ENCODE assay signal across 10 cellular contexts in genomic region chr6:154932562-154933027, GRCh38.
A peak's percentile ranks its signal among the peaks of the same experiment; 100 is the strongest.
DNase-seq lines count a peak whose midpoint lies in the region; ATAC-seq and TF ChIP-seq lines count a peak whose summit lies in the region.
"Had no signal": no experiment of that assay in that cellular context is flagged by ENCODE, and none has a peak within 500 bp of the region (broad histone marks: within the 10 kb centered on the region; RNA-seq: fewer than 3 reads in every experiment).

No MANE protein-coding gene starts in this region.

- H3K9me3 Mint-ChIP-seq in nephron: no peaks in the 10 kb centered on the region

- TF ChIP-seq CTCF in nephron (IDR thresholded peaks at IDR 0.05; ENCODE audit: unreplicated experiment in 3 of 3) (no peak), testis (IDR thresholded peaks at IDR 0.05) (no peak)

- H3K27ac Mint-ChIP-seq in nephron: peak overlapping the region in 2 of 3 experiments; percentile 11 to 29

- peaks cover 3% of the 10 kb centered on the region for H3K27me3 Mint-ChIP-seq in nephron (ENCODE audit: low read depth)

- intact Hi-C loops in testis (cut with DNase I; ENCODE audit: low total_unique reads): no loop called here

- H3K4me1 Mint-ChIP-seq in nephron: peaks cover 37% of the 10 kb centered on the region

- WGBS in testis, 2 donors: 64 to 79% methylated on average over 4 of the region's 4 CpGs

- H3K27ac ChIP-seq in testis: no peak overlapping the region
- H3K27ac ChIP-seq: neutrophil had no signal

- DNase-seq in DMS53 (lab: John Stamatoyannopoulos, UW) (peak; percentile 61), NCI-H526 (lab: John Stamatoyannopoulos, UW) (peak; percentile 48 to 51), dermis microvascular lymphatic vessel endothelial cell (ENCODE audit: low read depth in 2 of 2) (peak; percentile 45 to 78), testis (no peak), COLO668 (lab: John Stamatoyannopoulos, UW; ENCODE audit: unreplicated experiment) (no peak), SKM-1 treated with dmso at 0.1 percent for 144 hours (lab: John Stamatoyannopoulos, UW; ENCODE audit: unreplicated experiment) (no peak)
- DNase-seq: activated effector memory CD4-positive, alpha-beta T cell treated with Interleukin-2 at 50 U/mL for 16 hours had no signal

- H3K9me3 ChIP-seq in testis: no peaks in the 10 kb centered on the region
- H3K9me3 ChIP-seq: neutrophil had no signal

- H3K4me3 ChIP-seq in testis: no peak overlapping the region

- no peak for ATAC-seq in GM21360 (IDR thresholded peaks at IDR 0.05; ENCODE audit: unreplicated experiment)

- no peaks in the 10 kb centered on the region for H3K36me3 Mint-ChIP-seq in nephron (ENCODE audit: low read depth)

- H3K4me3 Mint-ChIP-seq in nephron: no peak overlapping the region

- H3K36me3 ChIP-seq in testis (ENCODE audit: low read depth, missing control alignments): no peaks in the 10 kb centered on the region
- H3K36me3 ChIP-seq: neutrophil had no signal

- no peaks in the 10 kb centered on the region for H3K27me3 ChIP-seq in testis
- H3K27me3 ChIP-seq: neutrophil had no signal

- H3K4me1 ChIP-seq in testis: no peaks in the 10 kb centered on the region

- no peak for TF ChIP-seq POLR2A in testis (IDR thresholded peaks at IDR 0.05)

Comparison
In these comparisons a context has a peak if more than half of its experiments do, and no peak if none do; other contexts are left out.
1. DNase-seq: peak in DMS53 (single experiment), NCI-H526 (2 of 2) and dermis microvascular lymphatic vessel endothelial cell (2 of 2); none in testis (single experiment), COLO668 (single experiment) and SKM-1 treated with dmso at 0.1 percent for 144 hours (single experiment).